Comparison of ENCODE assay signal across 12 cellular contexts in the genomic region with DNA sequence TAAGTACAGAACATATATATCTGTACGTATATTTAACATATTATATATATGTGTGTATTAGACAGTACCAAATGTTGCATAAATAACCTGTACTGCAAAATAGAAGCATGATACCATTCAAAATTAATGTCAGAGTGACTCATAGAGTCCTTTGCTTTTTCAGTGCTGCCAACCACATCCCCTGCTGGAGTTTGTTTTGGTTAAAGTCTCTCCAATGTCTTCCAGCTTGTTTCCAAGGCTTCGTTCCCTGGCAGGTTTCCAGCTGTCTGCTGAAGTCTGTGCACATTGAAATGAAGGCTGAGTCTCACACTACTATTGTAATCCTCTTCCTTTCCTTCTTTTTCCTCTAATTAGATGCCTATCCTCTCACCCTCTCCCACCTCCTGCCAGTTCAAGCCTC. TPM values are rescaled to one million over a fixed set of nuclear protein-coding genes. Genes with fewer than 3 reads are reported as not detected.
DNase-seq lines count a peak whose midpoint lies in the region; ATAC-seq and TF ChIP-seq lines count a peak whose summit lies in the region.
"Had no signal": no experiment of that assay in that cellular context is flagged by ENCODE, and none has a peak within 500 bp of the region (broad histone marks: within the 10 kb centered on the region; RNA-seq: fewer than 3 reads in every experiment).

No MANE protein-coding gene starts in this region.

- TF ChIP-seq CTCF in AG04450 (IDR thresholded peaks at IDR 0.05; ENCODE audit: low read depth, low read length) (no peak), fibroblast of mammary gland (conservative IDR thresholded peaks at IDR 0.05; ENCODE audit: control insufficient read depth, insufficient read depth, low read depth, low read length) (no peak), GM23338 (conservative IDR thresholded peaks at IDR 0.05; ENCODE audit: low read depth in 2 of 2) (no peak), A673 (conservative IDR thresholded peaks at IDR 0.05; ENCODE audit: low read depth, low read length) (no peak)

- no peak overlapping the region for H2AFZ ChIP-seq in GM23338
- H2AFZ ChIP-seq: parathyroid adenoma had no signal

- H3K27ac Mint-ChIP-seq in GM23338: no peak overlapping the region
- H3K27ac Mint-ChIP-seq in activated CD8-positive, alpha-beta T cell treated with anti-CD3 and anti-CD28 coated beads, Interleukin-2, amount 10 ng/mL, durations not matched to agents 7 days and 5 days: no peak overlapping the region

- ATAC-seq in GM23338: no peak
- no peak for ATAC-seq in activated CD8-positive, alpha-beta T cell treated with anti-CD3 and anti-CD28 coated beads, Interleukin-2, amount 10 ng/mL, durations not matched to agents 7 days and 5 days

- no peaks in the 10 kb centered on the region for H3K9me3 Mint-ChIP-seq in GM23338
- no peaks in the 10 kb centered on the region for H3K9me3 Mint-ChIP-seq in activated CD8-positive, alpha-beta T cell treated with anti-CD3 and anti-CD28 coated beads, Interleukin-2, amount 10 ng/mL, durations not matched to agents 7 days and 5 days (ENCODE audit: insufficient read depth)

- no peaks in the 10 kb centered on the region for H3K9me2 ChIP-seq in GM23338 (ENCODE audit: insufficient read depth)

- H3K27me3 Mint-ChIP-seq in GM23338 (ENCODE audit: insufficient read depth, low read depth, poor library complexity): no peaks in the 10 kb centered on the region
- no peaks in the 10 kb centered on the region for H3K27me3 Mint-ChIP-seq in activated CD8-positive, alpha-beta T cell treated with anti-CD3 and anti-CD28 coated beads, Interleukin-2, amount 10 ng/mL, durations not matched to agents 7 days and 5 days (ENCODE audit: low read depth)

- H3K27ac ChIP-seq in AG04450 (ENCODE audit: low read depth, low read length): no peak overlapping the region
- H3K27ac ChIP-seq in GM23338 (ENCODE audit: low read depth): no peak overlapping the region
- no peak overlapping the region for H3K27ac ChIP-seq in A673 (ENCODE audit: low read depth, low read length, poor library complexity, severe bottlenecking)
- H3K27ac ChIP-seq: parathyroid adenoma had no signal

- no peak overlapping the region for H3K4me3 Mint-ChIP-seq in GM23338
- no peak overlapping the region for H3K4me3 Mint-ChIP-seq in activated CD8-positive, alpha-beta T cell treated with anti-CD3 and anti-CD28 coated beads, Interleukin-2, amount 10 ng/mL, durations not matched to agents 7 days and 5 days

- H3K4me2 ChIP-seq in GM23338: no peak overlapping the region

- H3K36me3 ChIP-seq in GM23338 (ENCODE audit: insufficient read depth) (no peaks in the 10 kb centered on the region), A673 (ENCODE audit: insufficient read depth, low read length, poor library complexity, severe bottlenecking) (no peaks in the 10 kb centered on the region)
- H3K36me3 ChIP-seq: BE2C had no signal

- H3K4me1 ChIP-seq in GM23338 (ENCODE audit: insufficient read depth) (no peaks in the 10 kb centered on the region), A673 (ENCODE audit: insufficient read depth, low read length, poor library complexity, severe bottlenecking) (no peaks in the 10 kb centered on the region)
- H3K4me1 ChIP-seq: BE2C, parathyroid adenoma had no signal

- no peaks in the 10 kb centered on the region for H3K4me1 Mint-ChIP-seq in GM23338
- no peaks in the 10 kb centered on the region for H3K4me1 Mint-ChIP-seq in activated CD8-positive, alpha-beta T cell treated with anti-CD3 and anti-CD28 coated beads, Interleukin-2, amount 10 ng/mL, durations not matched to agents 7 days and 5 days (ENCODE audit: low read depth)

- no peaks in the 10 kb centered on the region for H3K79me2 ChIP-seq in GM23338 (replicated peaks; ENCODE audit: insufficient read depth)
- H3K79me2 ChIP-seq: parathyroid adenoma had no signal

- peak; percentile 71 for DNase-seq in AG04450 (ENCODE audit: low read depth, low spot score)
- peak; percentile 0 for DNase-seq in RPMI7951 (ENCODE audit: low read depth)
- DNase-seq in fibroblast of mammary gland (ENCODE audit: low read depth): peak; percentile 86
- peak; percentile 83 for DNase-seq in myocyte (ENCODE audit: low read depth)
- no peak for DNase-seq in GM23338 (ENCODE audit: low spot score)
- no peak for DNase-seq in activated CD8-positive, alpha-beta T cell treated with anti-CD3 and anti-CD28 coated beads, Interleukin-2, amount 10 ng/mL, durations not matched to agents 7 days and 5 days
- DNase-seq in A673 (ENCODE audit: low spot score): no peak
- no peak for DNase-seq in SW 1271 (lab: John Stamatoyannopoulos, UW)
- DNase-seq: activated naive CD4-positive, alpha-beta T cell; BE2C; NCI-H2029 treated with DMSO at 0.1 percent for 48 hours had no signal

- H3K9me3 ChIP-seq in AG04450 (ENCODE audit: control insufficient read depth, insufficient read depth, low read length) (no peaks in the 10 kb centered on the region), A673 (ENCODE audit: low read depth, low read length, poor library complexity, severe bottlenecking) (no peaks in the 10 kb centered on the region)
- H3K9me3 ChIP-seq: BE2C had no signal

- POLR2A ChIA-PET in AG04450 (lab: Yijun Ruan, JAX): no interaction called here
- POLR2A ChIA-PET in activated CD8-positive, alpha-beta T cell treated with anti-CD3 and anti-CD28 coated beads, Interleukin-2, amount 10 ng/mL, durations not matched to agents 7 days and 5 days (lab: Charles Lee): no interaction called here
- POLR2A ChIA-PET in A673 (lab: Charles Lee; ENCODE audit: low non-redundant PET): no interaction called here

- no peaks in the 10 kb centered on the region for H3K36me3 Mint-ChIP-seq in GM23338 (ENCODE audit: low read depth)
- H3K36me3 Mint-ChIP-seq in activated CD8-positive, alpha-beta T cell treated with anti-CD3 and anti-CD28 coated beads, Interleukin-2, amount 10 ng/mL, durations not matched to agents 7 days and 5 days (ENCODE audit: low read depth): no peaks in the 10 kb centered on the region

- H3F3A ChIP-seq in GM23338 (replicated peaks; ENCODE audit: low read depth): no peaks in the 10 kb centered on the region

- H3K4me3 ChIP-seq in AG04450 (ENCODE audit: low read depth, low read length) (no peak overlapping the region), fibroblast of mammary gland (ENCODE audit: control insufficient read depth, low read depth, low read length) (no peak overlapping the region), GM23338 (no peak overlapping the region), A673 (ENCODE audit: low read depth, low read length, poor library complexity, severe bottlenecking) (no peak overlapping the region)

- no peaks in the 10 kb centered on the region for H3K27me3 ChIP-seq in AG04450 (ENCODE audit: control insufficient read depth, insufficient read depth, low read length)
- no peaks in the 10 kb centered on the region for H3K27me3 ChIP-seq in GM23338 (ENCODE audit: insufficient read depth)
- H3K27me3 ChIP-seq in A673 (replicated peaks; ENCODE audit: insufficient read depth, low read depth, low read length, poor library complexity): peaks cover 6% of the 10 kb centered on the region
- H3K27me3 ChIP-seq: BE2C had no signal

- CTCF ChIA-PET in AG04450 (lab: Charles Lee) (no interaction called here), A673 (lab: Charles Lee) (no interaction called here)
- CTCF ChIA-PET in activated CD8-positive, alpha-beta T cell treated with anti-CD3 and anti-CD28 coated beads, Interleukin-2, amount 10 ng/mL, durations not matched to agents 7 days and 5 days (lab: Charles Lee): no interaction called here

- no peaks in the 10 kb centered on the region for H4K20me1 ChIP-seq in GM23338 (replicated peaks; ENCODE audit: insufficient read depth)

- intact Hi-C loops in A673 (cut with micrococcal nuclease; ENCODE audit: unreplicated experiment): no loop called here

- no TSS peak for BruUV-seq in A673 (replicated peaks; lab: Mats Ljungman, UMichigan)

TF ChIP-seq in GM23338, 12 proteins besides CTCF, POLR2A, EP300 and RAD21 (continues in another document):
- TF ChIP-seq EZH2 (IDR thresholded peaks at IDR 0.05; ENCODE audit: low read depth, unreplicated experiment) (no peak), ETS1 (IDR thresholded peaks at IDR 0.05) (no peak), ZNF114 (CRISPR knock-in tag; IDR thresholded peaks at IDR 0.05) (no peak), NANOG (IDR thresholded peaks at IDR 0.05; ENCODE audit: borderline replicate concordance) (no peak), JUNB (IDR thresholded peaks at IDR 0.05; ENCODE audit: unreplicated experiment) (no peak), POLR2AphosphoS5 (IDR thresholded peaks at IDR 0.05; ENCODE audit: low read depth) (no peak)

RNA-seq across cellular contexts. Expression of gene NRK, which starts 14.9 kb away (rescaled TPM):
- polyA plus RNA-seq in AG04450 (2011; rRNA removed) (2.2 and 2.8 TPM in 2 replicates), GM23338 (2016; fragmentation: Nextera tagmentation; extraction: Ambion mirVana) (5.2 and 6.4 TPM in 2 replicates)
- 4.4 and 4.8 TPM in 2 replicates for polyA minus RNA-seq in AG04450 (2011; rRNA and poly(A)+ RNA removed)
- total RNA-seq in RPMI7951 (2014; rRNA removed; shearing (Covaris generic)): not detected in 2 replicates
- total RNA-seq in myocyte (not detected in 2 replicates), A673 (2021) (not detected in 2 replicates)
- polyA plus RNA-seq in myocyte (2012): not detected
- total RNA-seq in GM23338 (2014; rRNA removed; shearing (Covaris generic)): 15.0 and 16.2 TPM in 2 replicates
- not detected for total RNA-seq in activated CD8-positive, alpha-beta T cell treated with anti-CD3 and anti-CD28 coated beads, Interleukin-2, amount 10 ng/mL, durations not matched to agents 7 days and 5 days

Comparison
In these comparisons a context has a peak if more than half of its experiments do, and no peak if none do; other contexts are left out.
1. DNase-seq: peak in AG04450 (single experiment), RPMI7951 (single experiment), fibroblast of mammary gland (single experiment) and myocyte (single experiment); none in GM23338 (single experiment), activated CD8-positive, alpha-beta T cell treated with anti-CD3 and anti-CD28 coated beads, Interleukin-2, amount 10 ng/mL, durations not matched to agents 7 days and 5 days (single experiment), A673 (single experiment) and SW 1271 (0 of 2).
2. RNA of gene NRK, which starts 14.9 kb away (total RNA-seq): 15.0 to 16.2 TPM in GM23338; not detected in A673, not detected in RPMI7951, not detected in myocyte and not detected in activated CD8-positive, alpha-beta T cell treated with anti-CD3 and anti-CD28 coated beads, Interleukin-2, amount 10 ng/mL, durations not matched to agents 7 days and 5 days; every median in the first group is over 10 times any median in the second.